Comparison of ENCODE assay signal across 10 cellular contexts in genomic region chr22:32517488-32517887, GRCh38. TPM values are rescaled to one million over a fixed set of nuclear protein-coding genes. Genes with fewer than 3 reads are reported as not detected.
"Had no signal": no experiment of that assay in that cellular context is flagged by ENCODE, and none has a peak within 500 bp of the region (broad histone marks: within the 10 kb centered on the region; RNA-seq: fewer than 3 reads in every experiment).

No MANE protein-coding gene starts in this region.

- DNase-seq: IMR-90, KBM-7, KG1 had no signal

- H3K27me3 Mint-ChIP-seq: IgD-negative memory B cell had no signal

- ATAC-seq: K562 had no signal

- H3K9ac ChIP-seq: KMS-11 had no signal

- H3K4me3 ChIP-seq: K562 had no signal

- FAIRE-seq: HTR-8/SVneo, K562 had no signal

- H3K4me2 ChIP-seq: KMS-11 had no signal

- H3K4me1 Mint-ChIP-seq: IgD-negative memory B cell had no signal

- H3K4me3 Mint-ChIP-seq: IgD-negative memory B cell had no signal

- H3K27ac ChIP-seq: HL-60, KMS-11 had no signal

- H3K36me3 Mint-ChIP-seq: IgD-negative memory B cell had no signal

RNA-seq across cellular contexts. Expression of gene BPIFC, which starts 53.2 kb away (rescaled TPM):
- total RNA-seq: HT-29, HT1080, IMR-90, K562 had no signal
- polyA plus RNA-seq: IgD-negative memory B cell, IMR-90, K562 had no signal
